ENCODE assay signal across 22 cellular contexts in genomic region chr16:49466529-49466831, GRCh38.
DNase-seq lines count a peak whose midpoint lies in the region; ATAC-seq, FAIRE-seq and TF ChIP-seq lines count a peak whose summit lies in the region.
"Had no signal": no experiment of that assay in that cellular context is flagged by ENCODE, and none has a peak within 500 bp of the region (broad histone marks: within the 10 kb centered on the region; RNA-seq: fewer than 3 reads in every experiment).

No MANE protein-coding gene starts in this region.

- no peaks in the 10 kb centered on the region for H3K9me3 ChIP-seq in CD4-positive, alpha-beta T cell (ENCODE audit: control insufficient read depth, low read length)

- H3K27ac ChIP-seq in CD4-positive, alpha-beta T cell (ENCODE audit: low read depth, low read length): no peak overlapping the region

- FAIRE-seq in urothelium cell line (lab: Jason Lieb, UNC): no peak
- FAIRE-seq: GM12878, GM18507 had no signal

- H3K27me3 Mint-ChIP-seq in activated CD4-positive, alpha-beta memory T cell treated with anti-CD3 and anti-CD28 coated beads, Interleukin-2, amount 10 ng/mL, durations not matched to agents 7 days and 5 days: peaks cover 4% of the 10 kb centered on the region
- H3K27me3 Mint-ChIP-seq in activated CD4-positive, alpha-beta memory T cell treated with anti-CD3 and anti-CD28 coated beads for 36 hours: no peaks in the 10 kb centered on the region
- no peaks in the 10 kb centered on the region for H3K27me3 Mint-ChIP-seq in CD4-positive, alpha-beta T cell
- no peaks in the 10 kb centered on the region for H3K27me3 Mint-ChIP-seq in central memory CD8-positive, alpha-beta T cell
- peaks cover 0 to 2% (median 0%) of the 10 kb centered on the region in 5 donors for H3K27me3 Mint-ChIP-seq in naive thymus-derived CD8-positive, alpha-beta T cell
- H3K27me3 Mint-ChIP-seq in HFFc6 (ENCODE audit: insufficient read depth): peaks cover 4% of the 10 kb centered on the region; the same call in 1 of the 2 replicates
- H3K27me3 Mint-ChIP-seq: B cell; CD4-positive, alpha-beta memory T cell had no signal

- H3K4me3 Mint-ChIP-seq in activated CD4-positive, alpha-beta memory T cell treated with anti-CD3 and anti-CD28 coated beads, Interleukin-2, amount 10 ng/mL, durations not matched to agents 7 days and 5 days: no peak overlapping the region
- no peak overlapping the region for H3K4me3 Mint-ChIP-seq in activated CD4-positive, alpha-beta memory T cell treated with anti-CD3 and anti-CD28 coated beads for 36 hours
- no peak overlapping the region for H3K4me3 Mint-ChIP-seq in CD4-positive, alpha-beta T cell
- H3K4me3 Mint-ChIP-seq in central memory CD8-positive, alpha-beta T cell: no peak overlapping the region
- H3K4me3 Mint-ChIP-seq in naive thymus-derived CD8-positive, alpha-beta T cell: no peak overlapping the region
- no peak overlapping the region for H3K4me3 Mint-ChIP-seq in HFFc6
- H3K4me3 Mint-ChIP-seq: B cell had no signal

- peaks cover 27% of the 10 kb centered on the region for H3K4me1 Mint-ChIP-seq in activated CD4-positive, alpha-beta memory T cell treated with anti-CD3 and anti-CD28 coated beads, Interleukin-2, amount 10 ng/mL, durations not matched to agents 7 days and 5 days
- peaks cover 27% of the 10 kb centered on the region for H3K4me1 Mint-ChIP-seq in activated CD4-positive, alpha-beta memory T cell treated with anti-CD3 and anti-CD28 coated beads for 36 hours (ENCODE audit: low read depth)
- H3K4me1 Mint-ChIP-seq in CD4-positive, alpha-beta T cell (ENCODE audit: low read depth): peaks cover 50% of the 10 kb centered on the region
- peaks cover 38% of the 10 kb centered on the region for H3K4me1 Mint-ChIP-seq in central memory CD8-positive, alpha-beta T cell
- peaks cover 26 to 51% (median 37%) of the 10 kb centered on the region in 4 donors for H3K4me1 Mint-ChIP-seq in naive thymus-derived CD8-positive, alpha-beta T cell
- no peaks in the 10 kb centered on the region for H3K4me1 Mint-ChIP-seq in HFFc6 (ENCODE audit: low read depth)

- H3K27ac Mint-ChIP-seq in activated CD4-positive, alpha-beta memory T cell treated with anti-CD3 and anti-CD28 coated beads, Interleukin-2, amount 10 ng/mL, durations not matched to agents 7 days and 5 days: no peak overlapping the region
- no peak overlapping the region for H3K27ac Mint-ChIP-seq in activated CD4-positive, alpha-beta memory T cell treated with anti-CD3 and anti-CD28 coated beads for 36 hours
- peak overlapping the region; percentile 92 for H3K27ac Mint-ChIP-seq in CD4-positive, alpha-beta T cell
- H3K27ac Mint-ChIP-seq in central memory CD8-positive, alpha-beta T cell (ENCODE audit: low read depth): peak overlapping the region; percentile 5
- H3K27ac Mint-ChIP-seq in naive thymus-derived CD8-positive, alpha-beta T cell: peak overlapping the region in 6 of 10 donors; percentile 4 to 96 (median 54)
- H3K27ac Mint-ChIP-seq in HFFc6: no peak overlapping the region
- H3K27ac Mint-ChIP-seq: B cell had no signal

- no peak for ATAC-seq in CD4-positive, alpha-beta T cell (ENCODE audit: poor library complexity)
- no peak for ATAC-seq in central memory CD8-positive, alpha-beta T cell (replicated peaks; ENCODE audit: extremely low read depth, poor library complexity, severe bottlenecking)
- no peak for ATAC-seq in naive thymus-derived CD8-positive, alpha-beta T cell
- no peak for ATAC-seq in HG03460 (IDR thresholded peaks at IDR 0.05; ENCODE audit: unreplicated experiment)
- ATAC-seq: GM12878, PC-3 had no signal

- CTCF ChIA-PET in activated CD4-positive, alpha-beta memory T cell treated with anti-CD3 and anti-CD28 coated beads, Interleukin-2, amount 10 ng/mL, durations not matched to agents 7 days and 5 days (lab: Charles Lee): no interaction called here
- CTCF ChIA-PET in activated CD4-positive, alpha-beta memory T cell treated with anti-CD3 and anti-CD28 coated beads for 36 hours (lab: Charles Lee): no interaction called here
- CTCF ChIA-PET in CD4-positive, alpha-beta T cell (lab: Charles Lee): interaction anchor here (1.3 kb wide), 1 partner anchor 20 kb away, joined by 3 read pairs; no protein-coding TSS in a partner anchor

- intact Hi-C loops in activated CD4-positive, alpha-beta memory T cell treated with anti-CD3 and anti-CD28 coated beads for 36 hours (cut with micrococcal nuclease): no loop called here
- intact Hi-C loops in CD4-positive, alpha-beta T cell (cut with DNase I, micrococcal nuclease): no loop called here

- no peaks in the 10 kb centered on the region for H3K27me3 ChIP-seq in CD4-positive, alpha-beta T cell (ENCODE audit: control insufficient read depth, insufficient read depth, low read length)

- H3K36me3 Mint-ChIP-seq in activated CD4-positive, alpha-beta memory T cell treated with anti-CD3 and anti-CD28 coated beads, Interleukin-2, amount 10 ng/mL, durations not matched to agents 7 days and 5 days (ENCODE audit: low read depth): no peaks in the 10 kb centered on the region
- no peaks in the 10 kb centered on the region for H3K36me3 Mint-ChIP-seq in activated CD4-positive, alpha-beta memory T cell treated with anti-CD3 and anti-CD28 coated beads for 36 hours
- H3K36me3 Mint-ChIP-seq in CD4-positive, alpha-beta T cell (ENCODE audit: low read depth): no peaks in the 10 kb centered on the region
- H3K36me3 Mint-ChIP-seq in central memory CD8-positive, alpha-beta T cell (ENCODE audit: insufficient read depth): peaks cover 5% of the 10 kb centered on the region
- no peaks in the 10 kb centered on the region for H3K36me3 Mint-ChIP-seq in naive thymus-derived CD8-positive, alpha-beta T cell
- peaks cover 4% of the 10 kb centered on the region; the same call in 1 of the 2 replicates for H3K36me3 Mint-ChIP-seq in HFFc6 (ENCODE audit: low read depth)
- H3K36me3 Mint-ChIP-seq: CD4-positive, alpha-beta memory T cell had no signal

- peak; percentile 5 for DNase-seq in activated CD4-positive, alpha-beta memory T cell treated with anti-CD3 and anti-CD28 coated beads, Interleukin-2, amount 10 ng/mL, durations not matched to agents 7 days and 5 days
- no peak for DNase-seq in activated CD4-positive, alpha-beta memory T cell treated with anti-CD3 and anti-CD28 coated beads for 36 hours
- peak in 1 of 10 experiments; percentile 10 for DNase-seq in CD4-positive, alpha-beta T cell
- DNase-seq in central memory CD8-positive, alpha-beta T cell (ENCODE audit: low spot score in 2 of 2): peak in 1 of 2 donors; percentile 1
- DNase-seq in naive thymus-derived CD8-positive, alpha-beta T cell: peak in 1 of 10 donors; percentile 5
- DNase-seq in HFFc6 (no peak), urothelium cell line (ENCODE audit: low spot score) (no peak)
- DNase-seq: Calu3; CD4-positive, alpha-beta memory T cell; EL; KG1; NCI-H1417; NCI-H187 treated with DMSO at 0.1 percent for 48 hours; NCI-H2227 treated with DMSO at 0.1 percent for 48 hours; NCI-H524 treated with DMSO at 0.1 percent for 48 hours; PC-3; RPMI8226; SHP77 treated with DMSO at 0.1 percent for 48 hours had no signal

- no peaks in the 10 kb centered on the region for H3K9me3 Mint-ChIP-seq in activated CD4-positive, alpha-beta memory T cell treated with anti-CD3 and anti-CD28 coated beads, Interleukin-2, amount 10 ng/mL, durations not matched to agents 7 days and 5 days
- no peaks in the 10 kb centered on the region for H3K9me3 Mint-ChIP-seq in activated CD4-positive, alpha-beta memory T cell treated with anti-CD3 and anti-CD28 coated beads for 36 hours
- no peaks in the 10 kb centered on the region for H3K9me3 Mint-ChIP-seq in CD4-positive, alpha-beta T cell
- no peaks in the 10 kb centered on the region for H3K9me3 Mint-ChIP-seq in central memory CD8-positive, alpha-beta T cell
- H3K9me3 Mint-ChIP-seq in naive thymus-derived CD8-positive, alpha-beta T cell: no peaks in the 10 kb centered on the region
- H3K9me3 Mint-ChIP-seq in HFFc6: peaks cover 29% of the 10 kb centered on the region
- H3K9me3 Mint-ChIP-seq: CD4-positive, alpha-beta memory T cell had no signal

- no peak for TF ChIP-seq CTCF in CD4-positive, alpha-beta T cell (IDR thresholded peaks at IDR 0.05)
- TF ChIP-seq CTCF in HFFc6 (IDR thresholded peaks at IDR 0.05): no peak

- POLR2A ChIA-PET in activated CD4-positive, alpha-beta memory T cell treated with anti-CD3 and anti-CD28 coated beads, Interleukin-2, amount 10 ng/mL, durations not matched to agents 7 days and 5 days (lab: Charles Lee): no interaction called here
- POLR2A ChIA-PET in activated CD4-positive, alpha-beta memory T cell treated with anti-CD3 and anti-CD28 coated beads for 36 hours (lab: Charles Lee): no interaction called here
- POLR2A ChIA-PET in CD4-positive, alpha-beta T cell (lab: Charles Lee): no interaction called here
- POLR2A ChIA-PET in naive thymus-derived CD8-positive, alpha-beta T cell (lab: Charles Lee): no interaction called here

Comparison
In these comparisons a context has a peak if more than half of its experiments do, and no peak if none do; other contexts are left out.
1. H3K27ac Mint-ChIP-seq: peak in CD4-positive, alpha-beta T cell (single experiment), central memory CD8-positive, alpha-beta T cell (single experiment) and naive thymus-derived CD8-positive, alpha-beta T cell (6 of 10); none in activated CD4-positive, alpha-beta memory T cell treated with anti-CD3 and anti-CD28 coated beads, Interleukin-2, amount 10 ng/mL, durations not matched to agents 7 days and 5 days (single experiment), activated CD4-positive, alpha-beta memory T cell treated with anti-CD3 and anti-CD28 coated beads for 36 hours (single experiment) and HFFc6 (single experiment).